10 cellular contexts compared by ENCODE assay signal in the genomic region with DNA sequence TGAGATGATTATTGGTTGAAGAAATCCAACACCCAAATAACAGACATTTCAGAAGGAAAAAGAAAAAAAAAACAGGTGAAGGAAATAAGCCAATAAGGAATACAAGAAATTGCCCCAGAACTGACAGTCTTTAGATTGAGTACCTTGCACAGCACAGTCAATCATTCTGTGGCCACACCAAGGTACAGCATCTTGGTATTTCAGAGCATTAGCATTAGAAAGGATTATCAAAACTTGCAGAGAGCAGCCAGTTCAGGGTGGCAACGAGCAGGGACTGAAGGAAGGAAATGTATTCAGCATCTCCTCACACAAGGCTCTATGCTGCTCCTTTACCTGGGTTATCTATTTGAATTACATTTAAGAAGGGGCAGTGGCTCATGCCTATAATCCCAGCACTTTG. TPM values are rescaled to one million over a fixed set of nuclear protein-coding genes. Genes with fewer than 3 reads are reported as not detected.
A peak's percentile ranks its signal among the peaks of the same experiment; 100 is the strongest.
DNase-seq lines count a peak whose midpoint lies in the region; ATAC-seq and TF ChIP-seq lines count a peak whose summit lies in the region.
"Had no signal": no experiment of that assay in that cellular context is flagged by ENCODE, and none has a peak within 500 bp of the region (broad histone marks: within the 10 kb centered on the region; RNA-seq: fewer than 3 reads in every experiment).

No MANE protein-coding gene starts in this region.

- peak overlapping the region; percentile 64 for H3K4me3 Mint-ChIP-seq in activated T-helper 2 cell treated with anti-CD3 and anti-CD28 coated beads, Interferon-gamma antibody, Interleukin-2, Interleukin-4, amounts not matched to agents 10 μg/mL and 5 μg/mL and 100 μg/mL, durations not matched to agents 14 hours and 24 hours and 36 hours (ENCODE audit: low read depth)
- H3K4me3 Mint-ChIP-seq in stimulated activated naive B cell treated with anti-CD40 and anti-IgM and Interleukin-4, amounts not matched to agents 10 μg/mL and 1 μg/mL and 100 μg/mL, for 72 hours = peak overlapping the region; percentile 55 to 79

- DNase-seq in activated T-cell treated with anti-CD3 and anti-CD28 coated beads for 1 hour (ENCODE audit: low read depth) (peak; percentile 8), activated T-cell treated with anti-CD3 and anti-CD28 coated beads for 4 hours (no peak), prostate gland (ENCODE audit: low spot score) (no peak), inferior parietal cortex (ENCODE audit: extremely low spot score) (no peak)
- no peak for DNase-seq in activated T-helper 2 cell treated with anti-CD3 and anti-CD28 coated beads, Interferon-gamma antibody, Interleukin-2, Interleukin-4, amounts not matched to agents 10 μg/mL and 5 μg/mL and 100 μg/mL, durations not matched to agents 14 hours and 24 hours and 36 hours (ENCODE audit: low spot score)
- DNase-seq in stimulated activated naive B cell treated with anti-CD40 and anti-IgM and Interleukin-4, amounts not matched to agents 10 μg/mL and 1 μg/mL and 100 μg/mL, for 72 hours = no peak
- DNase-seq in NK-92 treated with Interleukin-12 subunit alpha and Interleukin-12 subunit beta, amount 100 ng/mL, for 24 hours (lab: John Stamatoyannopoulos, UW) = no peak
- DNase-seq: activated gamma-delta T cell, right lobe of liver had no signal

- peak; percentile 36 for ATAC-seq in HG03432 (IDR thresholded peaks at IDR 0.05; ENCODE audit: unreplicated experiment)
- ATAC-seq in stimulated activated naive B cell treated with anti-CD40 and anti-IgM and Interleukin-4, amounts not matched to agents 10 μg/mL and 1 μg/mL and 100 μg/mL, for 72 hours (replicated peaks) = peak; percentile 30 to 32

- H3K36me3 Mint-ChIP-seq in activated T-helper 2 cell treated with anti-CD3 and anti-CD28 coated beads, Interferon-gamma antibody, Interleukin-2, Interleukin-4, amounts not matched to agents 10 μg/mL and 5 μg/mL and 100 μg/mL, durations not matched to agents 14 hours and 24 hours and 36 hours (ENCODE audit: low read depth) = peaks cover 4% of the 10 kb centered on the region
- H3K36me3 Mint-ChIP-seq in stimulated activated naive B cell treated with anti-CD40 and anti-IgM and Interleukin-4, amounts not matched to agents 10 μg/mL and 1 μg/mL and 100 μg/mL, for 72 hours = peaks cover 0 to 4% of the 10 kb centered on the region in 2 donors

- H3K4me1 Mint-ChIP-seq in activated T-helper 2 cell treated with anti-CD3 and anti-CD28 coated beads, Interferon-gamma antibody, Interleukin-2, Interleukin-4, amounts not matched to agents 10 μg/mL and 5 μg/mL and 100 μg/mL, durations not matched to agents 14 hours and 24 hours and 36 hours (ENCODE audit: low read depth) = peaks cover 59% of the 10 kb centered on the region
- H3K4me1 Mint-ChIP-seq in stimulated activated naive B cell treated with anti-CD40 and anti-IgM and Interleukin-4, amounts not matched to agents 10 μg/mL and 1 μg/mL and 100 μg/mL, for 72 hours = peaks cover 55 to 79% of the 10 kb centered on the region in 2 donors

- H3K27me3 Mint-ChIP-seq in activated T-helper 2 cell treated with anti-CD3 and anti-CD28 coated beads, Interferon-gamma antibody, Interleukin-2, Interleukin-4, amounts not matched to agents 10 μg/mL and 5 μg/mL and 100 μg/mL, durations not matched to agents 14 hours and 24 hours and 36 hours (ENCODE audit: low read depth) = no peaks in the 10 kb centered on the region
- H3K27me3 Mint-ChIP-seq in stimulated activated naive B cell treated with anti-CD40 and anti-IgM and Interleukin-4, amounts not matched to agents 10 μg/mL and 1 μg/mL and 100 μg/mL, for 72 hours = no peaks in the 10 kb centered on the region

- intact Hi-C loops in activated T-helper 2 cell treated with anti-CD3 and anti-CD28 coated beads, Interferon-gamma antibody, Interleukin-2, Interleukin-4, amounts not matched to agents 10 μg/mL and 5 μg/mL and 100 μg/mL, durations not matched to agents 14 hours and 24 hours and 36 hours (cut with micrococcal nuclease) = loop anchor here (2.0 to 5.0 kb wide), 4 partner anchors 60 to 135 kb away; partner anchors contain the start of genes HDHD5 and IL17RA
- intact Hi-C loops in prostate gland (cut with DNase I) = no loop called here

- TF ChIP-seq POLR2A in prostate gland (IDR thresholded peaks at IDR 0.05) = no peak

- H3K4me3 ChIP-seq in prostate gland = no peak overlapping the region
- H3K4me3 ChIP-seq: right lobe of liver had no signal

- no peak overlapping the region for H3K27ac ChIP-seq in prostate gland

- H3K27me3 ChIP-seq in prostate gland (replicated peaks; ENCODE audit: insufficient read depth) = no peaks in the 10 kb centered on the region
- H3K27me3 ChIP-seq: right lobe of liver had no signal

- H3K27ac Mint-ChIP-seq in activated T-helper 2 cell treated with anti-CD3 and anti-CD28 coated beads, Interferon-gamma antibody, Interleukin-2, Interleukin-4, amounts not matched to agents 10 μg/mL and 5 μg/mL and 100 μg/mL, durations not matched to agents 14 hours and 24 hours and 36 hours = peak overlapping the region; percentile 66
- peak overlapping the region; percentile 80 for H3K27ac Mint-ChIP-seq in stimulated activated naive B cell treated with anti-CD40 and anti-IgM and Interleukin-4, amounts not matched to agents 10 μg/mL and 1 μg/mL and 100 μg/mL, for 72 hours

- H3K9me3 Mint-ChIP-seq in activated T-helper 2 cell treated with anti-CD3 and anti-CD28 coated beads, Interferon-gamma antibody, Interleukin-2, Interleukin-4, amounts not matched to agents 10 μg/mL and 5 μg/mL and 100 μg/mL, durations not matched to agents 14 hours and 24 hours and 36 hours = no peaks in the 10 kb centered on the region
- H3K9me3 Mint-ChIP-seq in stimulated activated naive B cell treated with anti-CD40 and anti-IgM and Interleukin-4, amounts not matched to agents 10 μg/mL and 1 μg/mL and 100 μg/mL, for 72 hours = peaks cover 0 to 2% of the 10 kb centered on the region in 2 donors

- H3K36me3 ChIP-seq in prostate gland = no peaks in the 10 kb centered on the region
- H3K36me3 ChIP-seq: right lobe of liver had no signal

- no peak for TF ChIP-seq CTCF in prostate gland (IDR thresholded peaks at IDR 0.05)

- no peaks in the 10 kb centered on the region for H3K4me1 ChIP-seq in prostate gland (replicated peaks)
- H3K4me1 ChIP-seq: right lobe of liver had no signal

- WGBS in prostate gland = 10% methylated on average over 1 of the region's 1 CpG

- no peaks in the 10 kb centered on the region for H3K9me3 ChIP-seq in prostate gland
- H3K9me3 ChIP-seq: right lobe of liver had no signal

RNA-seq across cellular contexts. Expression of gene ADA2, which starts 2.1 kb away (rescaled TPM):
- total RNA-seq in activated T-helper 2 cell treated with anti-CD3 and anti-CD28 coated beads, Interferon-gamma antibody, Interleukin-2, Interleukin-4, amounts not matched to agents 10 μg/mL and 5 μg/mL and 100 μg/mL, durations not matched to agents 14 hours and 24 hours and 36 hours = 3.9 and 4.5 TPM in 2 replicates
- total RNA-seq in prostate gland = 10 to 100 TPM; 11.8 to 42.9 TPM

RNA-seq across cellular contexts. Expression of gene HDHD5, which starts 58.1 kb away (rescaled TPM):
- total RNA-seq in activated T-helper 2 cell treated with anti-CD3 and anti-CD28 coated beads, Interferon-gamma antibody, Interleukin-2, Interleukin-4, amounts not matched to agents 10 μg/mL and 5 μg/mL and 100 μg/mL, durations not matched to agents 14 hours and 24 hours and 36 hours = 44.3 and 44.8 TPM in 2 replicates
- total RNA-seq in prostate gland = 10 to 100 TPM; 38.7 to 51.6 TPM
